Comparison of ENCODE assay signal across 8 cellular contexts in genomic region chr6:138925806-138926205, GRCh38.
"Had no signal": no experiment of that assay in that cellular context is flagged by ENCODE, and none has a peak within 500 bp of the region (broad histone marks: within the 10 kb centered on the region; RNA-seq: fewer than 3 reads in every experiment).

No MANE protein-coding gene starts in this region.

- ATAC-seq: GM23338, HCT116 had no signal

- H3K27ac Mint-ChIP-seq: GM23338, HFFc6, IgD-negative memory B cell had no signal

- H2AFZ ChIP-seq: GM23338 had no signal

- H3K4me3 ChIP-seq: GM23338, HAP-1 had no signal

- H3K27ac ChIP-seq: HL-60 had no signal

- DNase-seq: H7, HFFc6, KG1 had no signal

- H3K9me3 Mint-ChIP-seq: GM23338, HFFc6, IgD-negative memory B cell had no signal

- H3K9me3 ChIP-seq: HAP-1 had no signal

- H3K4me2 ChIP-seq: GM23338 had no signal
